8 cellular contexts compared by ENCODE assay signal in genomic region chr6:33672808-33673207, GRCh38. TPM values are rescaled to one million over a fixed set of nuclear protein-coding genes. Genes with fewer than 3 reads are reported as not detected.
DNase-seq lines count a peak whose midpoint lies in the region; ATAC-seq lines count a peak whose summit lies in the region.

No MANE protein-coding gene starts in this region.

- ATAC-seq in GM19463 (IDR thresholded peaks at IDR 0.05; ENCODE audit: unreplicated experiment) = no peak
- no peak for ATAC-seq in GM18520 (IDR thresholded peaks at IDR 0.05; ENCODE audit: unreplicated experiment)
- ATAC-seq in HG02884 (IDR thresholded peaks at IDR 0.05; ENCODE audit: unreplicated experiment) = no peak

- peak; percentile 94 for DNase-seq in COLO829 (ENCODE audit: low spot score)
- peak; percentile 99 for DNase-seq in M059J (ENCODE audit: low read depth)
- DNase-seq in dermis blood vessel endothelial cell = peak; percentile 94
- peak; percentile 65 for DNase-seq in mucosa of gallbladder (ENCODE audit: low spot score)
- DNase-seq in stimulated activated CD4-positive, alpha-beta T cell treated with anti-CD3 and anti-CD28 coated beads, Interleukin-4, amount 100 ng/mL, for 24 hours = no peak

RNA-seq across cellular contexts. Expression of gene UQCC2, which starts 38.7 kb away (rescaled TPM):
- total RNA-seq in M059J (2014; rRNA removed; shearing (Covaris generic)) = 81.0 and 97.6 TPM in 2 replicates
- total RNA-seq in dermis blood vessel endothelial cell (9.4 and 12.3 TPM in 2 replicates), mucosa of gallbladder (44.3 TPM)

RNA-seq across cellular contexts. Expression of gene ITPR3, which starts 51.7 kb away (rescaled TPM):
- total RNA-seq in M059J (2014; rRNA removed; shearing (Covaris generic)) = 21.9 and 40.3 TPM in 2 replicates
- total RNA-seq in dermis blood vessel endothelial cell (26.9 and 42.0 TPM in 2 replicates), mucosa of gallbladder (104 TPM)
